ENCODE assay signal across 19 cellular contexts in genomic region chr9:106966481-106966880, GRCh38.
DNase-seq lines count a peak whose midpoint lies in the region; ATAC-seq and TF ChIP-seq lines count a peak whose summit lies in the region.
"Had no signal": no experiment of that assay in that cellular context is flagged by ENCODE, and none has a peak within 500 bp of the region (broad histone marks: within the 10 kb centered on the region; RNA-seq: fewer than 3 reads in every experiment).

No MANE protein-coding gene starts in this region.

- no peaks in the 10 kb centered on the region for H3K27me3 ChIP-seq in Caco-2 (replicated peaks; ENCODE audit: control insufficient read depth, insufficient read depth, low read length)
- no peaks in the 10 kb centered on the region for H3K27me3 ChIP-seq in HUES64 (ENCODE audit: insufficient read depth, low read length)
- H3K27me3 ChIP-seq in neural progenitor cell = no peaks in the 10 kb centered on the region
- H3K27me3 ChIP-seq: BE2C had no signal

- H3F3A ChIP-seq in neural progenitor cell (ENCODE audit: low read depth) = peaks cover 13% of the 10 kb centered on the region

- no peak overlapping the region for H3K4me3 Mint-ChIP-seq in Caco-2 (ENCODE audit: unreplicated experiment)
- no peak overlapping the region for H3K4me3 Mint-ChIP-seq in neural progenitor cell
- no peak overlapping the region for H3K4me3 Mint-ChIP-seq in activated CD4-positive, alpha-beta T cell treated with anti-CD3 and anti-CD28 coated beads for 36 hours
- H3K4me3 Mint-ChIP-seq: CD4-positive, CD25-positive, alpha-beta regulatory T cell; IgD-negative memory B cell had no signal

- H3K9me3 ChIP-seq in Caco-2 (no peaks in the 10 kb centered on the region), HUES64 (ENCODE audit: insufficient read depth, low read depth, low read length) (no peaks in the 10 kb centered on the region), neural progenitor cell (ENCODE audit: low read depth) (no peaks in the 10 kb centered on the region)
- H3K9me3 ChIP-seq: BE2C, HAP-1 had no signal

- H3K27ac Mint-ChIP-seq in Caco-2 (ENCODE audit: unreplicated experiment) (peak overlapping the region; percentile 26), neural progenitor cell (no peak overlapping the region)
- H3K27ac Mint-ChIP-seq in activated CD4-positive, alpha-beta T cell treated with anti-CD3 and anti-CD28 coated beads for 36 hours = no peak overlapping the region
- H3K27ac Mint-ChIP-seq: CD4-positive, CD25-positive, alpha-beta regulatory T cell; IgD-negative memory B cell had no signal

- H3K36me3 ChIP-seq in Caco-2 (ENCODE audit: control insufficient read depth, insufficient read depth, low read length) = no peaks in the 10 kb centered on the region
- peaks cover 77% of the 10 kb centered on the region for H3K36me3 ChIP-seq in HUES64 (ENCODE audit: insufficient read depth, low read length)
- H3K36me3 ChIP-seq in neural progenitor cell = no peaks in the 10 kb centered on the region
- H3K36me3 ChIP-seq: HAP-1 had no signal

- H3K9ac ChIP-seq in HUES64 (ENCODE audit: low read depth, low read length) (no peak overlapping the region), neural progenitor cell (no peak overlapping the region)

- ATAC-seq in activated CD4-positive, alpha-beta T cell treated with anti-CD3 and anti-CD28 coated beads for 36 hours = no peak
- ATAC-seq in HG03378 (IDR thresholded peaks at IDR 0.05; ENCODE audit: unreplicated experiment) = no peak
- ATAC-seq: HepG2 had no signal

- intact Hi-C loops in Caco-2 (cut with micrococcal nuclease; ENCODE audit: unreplicated experiment) = no loop called here
- intact Hi-C loops in activated CD4-positive, alpha-beta T cell treated with anti-CD3 and anti-CD28 coated beads for 36 hours (cut with DNase I, micrococcal nuclease) = no loop called here

- peaks cover 7% of the 10 kb centered on the region; the same call in 1 of the 2 replicates for H3K4me1 ChIP-seq in Caco-2
- H3K4me1 ChIP-seq in HUES64 (ENCODE audit: insufficient read depth, low read length) = peaks cover 52% of the 10 kb centered on the region
- peaks cover 40% of the 10 kb centered on the region for H3K4me1 ChIP-seq in neural progenitor cell
- H3K4me1 ChIP-seq: BE2C had no signal

- no peak for DNase-seq in Caco-2
- DNase-seq in neural progenitor cell (ENCODE audit: low spot score) = no peak
- no peak for DNase-seq in retina
- no peak for DNase-seq in activated CD4-positive, alpha-beta T cell treated with anti-CD3 and anti-CD28 coated beads for 36 hours
- no peak for DNase-seq in GDM1 (lab: John Stamatoyannopoulos, UW)
- DNase-seq: ACHN; BE2C; C1 segment of cervical spinal cord; CD4-positive, CD25-positive, alpha-beta regulatory T cell; DMS153; DMS79; GF-D8; KBM-7 had no signal

- WGBS in HUES64 = no CpG with 5 or more reads among the region's 1 CpG

- 0 out of 2 replicates have a peak overlapping the region, but pooled peaks have one; percentile 10 for H3K27ac ChIP-seq in HUES64 (ENCODE audit: low read depth, low read length)
- peak overlapping the region; percentile 73 for H3K27ac ChIP-seq in VCaP
- peak overlapping the region; percentile 58 for H3K27ac ChIP-seq in neural progenitor cell

- POLR2A ChIA-PET in Caco-2 (lab: Charles Lee) = no interaction called here
- POLR2A ChIA-PET in activated CD4-positive, alpha-beta T cell treated with anti-CD3 and anti-CD28 coated beads for 36 hours (lab: Charles Lee) = no interaction called here

- peaks cover 26% of the 10 kb centered on the region for H3K36me3 Mint-ChIP-seq in Caco-2 (ENCODE audit: insufficient read depth, unreplicated experiment)
- peaks cover 58% of the 10 kb centered on the region for H3K36me3 Mint-ChIP-seq in neural progenitor cell
- no peaks in the 10 kb centered on the region for H3K36me3 Mint-ChIP-seq in activated CD4-positive, alpha-beta T cell treated with anti-CD3 and anti-CD28 coated beads for 36 hours (ENCODE audit: low read depth)
- H3K36me3 Mint-ChIP-seq: CD4-positive, CD25-positive, alpha-beta regulatory T cell; IgD-negative memory B cell had no signal

- no TSS peak for BruUV-seq in Caco-2 (replicated peaks; lab: Mats Ljungman, UMichigan)

- TF ChIP-seq CTCF in Caco-2 (IDR thresholded peaks at IDR 0.05; ENCODE audit: insufficient read depth in 1 of 2, low read depth in 1 of 2, low read length in 1 of 2, severe bottlenecking in 1 of 2, unreplicated experiment in 1 of 2) (no peak), VCaP (conservative IDR thresholded peaks at IDR 0.05) (no peak), neural progenitor cell (IDR thresholded peaks at IDR 0.05) (no peak)

- no peak overlapping the region for H2AFZ ChIP-seq in neural progenitor cell (replicated peaks)

- H3K79me2 ChIP-seq in neural progenitor cell (ENCODE audit: low read depth) = peaks cover 92% of the 10 kb centered on the region

- H3K4me1 Mint-ChIP-seq in Caco-2 (ENCODE audit: low read depth, unreplicated experiment) (peaks cover 20% of the 10 kb centered on the region), neural progenitor cell (peaks cover 31% of the 10 kb centered on the region)
- H3K4me1 Mint-ChIP-seq in activated CD4-positive, alpha-beta T cell treated with anti-CD3 and anti-CD28 coated beads for 36 hours = peaks cover 20% of the 10 kb centered on the region
- H3K4me1 Mint-ChIP-seq: CD4-positive, CD25-positive, alpha-beta regulatory T cell had no signal

- H3K9me3 Mint-ChIP-seq in Caco-2 (ENCODE audit: unreplicated experiment) (peaks cover 6% of the 10 kb centered on the region), neural progenitor cell (no peaks in the 10 kb centered on the region)
- H3K9me3 Mint-ChIP-seq in activated CD4-positive, alpha-beta T cell treated with anti-CD3 and anti-CD28 coated beads for 36 hours (ENCODE audit: low read depth) = no peaks in the 10 kb centered on the region

- CTCF ChIA-PET in Caco-2 (lab: Charles Lee) = no interaction called here
- CTCF ChIA-PET in activated CD4-positive, alpha-beta T cell treated with anti-CD3 and anti-CD28 coated beads for 36 hours (lab: Charles Lee) = no interaction called here

- H3K4me3 ChIP-seq in Caco-2 (ENCODE audit: low read depth, low read length) (no peak overlapping the region), HUES64 (ENCODE audit: low read length) (no peak overlapping the region), neural progenitor cell (no peak overlapping the region)
- H3K4me3 ChIP-seq: HAP-1 had no signal

- H4K20me1 ChIP-seq in neural progenitor cell (ENCODE audit: low read depth) = peaks cover 45% of the 10 kb centered on the region

- no peak overlapping the region for H3K4me2 ChIP-seq in neural progenitor cell

- no peaks in the 10 kb centered on the region for H3K27me3 Mint-ChIP-seq in Caco-2 (ENCODE audit: insufficient read depth, unreplicated experiment)
- H3K27me3 Mint-ChIP-seq in neural progenitor cell (ENCODE audit: insufficient read depth, low read depth) = no peaks in the 10 kb centered on the region
- peaks cover 4% of the 10 kb centered on the region for H3K27me3 Mint-ChIP-seq in activated CD4-positive, alpha-beta T cell treated with anti-CD3 and anti-CD28 coated beads for 36 hours
- H3K27me3 Mint-ChIP-seq: CD4-positive, CD25-positive, alpha-beta regulatory T cell had no signal

Comparison
In these comparisons a context has a peak if more than half of its experiments do, and no peak if none do; other contexts are left out.
1. H3K27ac ChIP-seq: peak in every context shown above with its lines; median percentile 73 in VCaP; 58 in neural progenitor cell; 10 in HUES64.